1 cellular context compared by ENCODE assay signal in the genomic region with DNA sequence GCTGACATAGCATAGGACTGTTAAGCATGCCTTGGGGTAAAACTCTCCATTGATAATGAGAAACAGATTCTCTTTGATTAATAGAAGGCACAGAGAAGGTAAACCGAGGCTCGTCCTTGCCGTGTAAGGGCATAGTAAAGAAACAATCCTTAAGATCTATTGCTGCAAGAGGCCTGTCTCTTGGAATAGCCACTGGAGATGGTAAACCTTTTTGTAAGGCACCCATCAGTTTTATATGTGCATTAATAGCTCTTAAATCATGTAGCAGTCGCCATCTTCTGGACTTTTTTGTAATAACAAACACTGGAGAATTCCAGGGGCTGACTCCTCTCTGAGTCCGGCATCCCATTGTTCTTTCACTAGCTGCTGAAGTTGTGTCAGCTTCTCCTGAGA.
TF ChIP-seq lines count a peak whose summit lies in the region.

No MANE protein-coding gene starts in this region.

TF ChIP-seq in HCT116, 20 proteins besides CTCF, POLR2A, EP300 and RAD21 (continued from another document):
- TF ChIP-seq REST (IDR thresholded peaks at IDR 0.05; ENCODE audit: low read depth) = no peak
- no peak for TF ChIP-seq CEBPB (IDR thresholded peaks at IDR 0.05; ENCODE audit: low read depth)
